ENCODE assay signal across 8 cellular contexts in genomic region chr5:107673368-107674136, GRCh38. TPM values are rescaled to one million over a fixed set of nuclear protein-coding genes. Genes with fewer than 3 reads are reported as not detected.
DNase-seq lines count a peak whose midpoint lies in the region; FAIRE-seq and TF ChIP-seq lines count a peak whose summit lies in the region.

No MANE protein-coding gene starts in this region.

- peak overlapping the region; percentile 71 for H3K4me3 Mint-ChIP-seq in activated naive CD4-positive, alpha-beta T cell treated with anti-CD3 and anti-CD28 coated beads for 36 hours

- H3K27ac Mint-ChIP-seq in activated naive CD4-positive, alpha-beta T cell treated with anti-CD3 and anti-CD28 coated beads for 36 hours, result no peak overlapping the region

- no peaks in the 10 kb centered on the region for H3K9me3 ChIP-seq in neutrophil

- H3K27me3 ChIP-seq in H7 (ENCODE audit: control insufficient read depth, insufficient read depth, low read length), result peaks cover 24% of the 10 kb centered on the region
- H3K27me3 ChIP-seq in neutrophil, result peaks cover 100% of the 10 kb centered on the region

- peaks cover 37 to 40% of the 10 kb centered on the region in 2 experiments for H3K4me1 ChIP-seq in neutrophil (ENCODE audit: control insufficient read depth in 1 of 2, insufficient read depth in 1 of 2, low read depth in 1 of 2, low read length in 1 of 2)

- CTCF ChIA-PET in activated naive CD4-positive, alpha-beta T cell treated with anti-CD3 and anti-CD28 coated beads for 36 hours (lab: Charles Lee), result interaction anchor here (0.7 to 1.6 kb wide), 5 partner anchors 13 to 570 kb away, joined by 3 to 5 read pairs (median 3); no protein-coding TSS in a partner anchor

- no peak for FAIRE-seq in frontal cortex (lab: Jason Lieb, UNC)

- H3K9me3 Mint-ChIP-seq in activated naive CD4-positive, alpha-beta T cell treated with anti-CD3 and anti-CD28 coated beads for 36 hours, result no peaks in the 10 kb centered on the region

- peak; percentile 30 for TF ChIP-seq CTCF in neutrophil (IDR thresholded peaks at IDR 0.05)

- peaks cover 29% of the 10 kb centered on the region for H3K4me1 Mint-ChIP-seq in activated naive CD4-positive, alpha-beta T cell treated with anti-CD3 and anti-CD28 coated beads for 36 hours (ENCODE audit: low read depth)

- H3K4me3 ChIP-seq in H7 (ENCODE audit: insufficient read depth, low read depth, low read length) (peak overlapping the region; percentile 65), neutrophil (ENCODE audit: low read depth in 1 of 2, low read length in 1 of 2) (peak overlapping the region; percentile 6 to 58)

- H3K36me3 Mint-ChIP-seq in activated naive CD4-positive, alpha-beta T cell treated with anti-CD3 and anti-CD28 coated beads for 36 hours (ENCODE audit: low read depth), result no peaks in the 10 kb centered on the region

- no peaks in the 10 kb centered on the region for H3K36me3 ChIP-seq in H7 (replicated peaks; ENCODE audit: control insufficient read depth, insufficient read depth, low read length)
- H3K36me3 ChIP-seq in neutrophil, result no peaks in the 10 kb centered on the region

- no peak overlapping the region for H3K27ac ChIP-seq in neutrophil
- H3K27ac ChIP-seq in substantia nigra (ENCODE audit: low read depth, low read length, poor library complexity, severe bottlenecking), result no peak overlapping the region

- DNase-seq in ELR (ENCODE audit: low read depth) (peak; percentile 91), H7 (peak; percentile 84), LoVo (ENCODE audit: low spot score) (peak; percentile 89), SIG-M5 (lab: John Stamatoyannopoulos, UW) (peak; percentile 23), frontal cortex (ENCODE audit: low spot score in 2 of 2) (peak; percentile 71 to 75), substantia nigra (lab: John Stamatoyannopoulos, UW) (peak in 45 of 49 donors; percentile 5 to 86 (median 67))
- DNase-seq in activated naive CD4-positive, alpha-beta T cell treated with anti-CD3 and anti-CD28 coated beads for 36 hours, result peak; percentile 88

- H3K27me3 Mint-ChIP-seq in activated naive CD4-positive, alpha-beta T cell treated with anti-CD3 and anti-CD28 coated beads for 36 hours (ENCODE audit: low read depth), result peaks cover 58% of the 10 kb centered on the region

- intact Hi-C loops in activated naive CD4-positive, alpha-beta T cell treated with anti-CD3 and anti-CD28 coated beads for 36 hours (cut with micrococcal nuclease), result loop anchor here (2.0 to 5.0 kb wide), 6 partner anchors 101 to 709 kb away; partner anchors contain the start of gene FBXL17

RNA-seq across cellular contexts. Expression of gene EFNA5, which starts 2.8 kb away (rescaled TPM):
- total RNA-seq in H7 (2014; rRNA removed; shearing (Covaris generic)), result 5.3 and 7.8 TPM in 2 replicates
- not detected for total RNA-seq in activated naive CD4-positive, alpha-beta T cell treated with anti-CD3 and anti-CD28 coated beads for 36 hours
- 13.5 TPM for total RNA-seq in frontal cortex

Comparison
In these comparisons a context has a peak if more than half of its experiments do, and no peak if none do; other contexts are left out.
1. DNase-seq: peak in every context shown above with its lines; median percentile 91 in ELR; 89 in LoVo; 88 in activated naive CD4-positive, alpha-beta T cell treated with anti-CD3 and anti-CD28 coated beads for 36 hours; 84 in H7; 73 in frontal cortex; 67 in substantia nigra; 23 in SIG-M5.